In the genomic region with DNA sequence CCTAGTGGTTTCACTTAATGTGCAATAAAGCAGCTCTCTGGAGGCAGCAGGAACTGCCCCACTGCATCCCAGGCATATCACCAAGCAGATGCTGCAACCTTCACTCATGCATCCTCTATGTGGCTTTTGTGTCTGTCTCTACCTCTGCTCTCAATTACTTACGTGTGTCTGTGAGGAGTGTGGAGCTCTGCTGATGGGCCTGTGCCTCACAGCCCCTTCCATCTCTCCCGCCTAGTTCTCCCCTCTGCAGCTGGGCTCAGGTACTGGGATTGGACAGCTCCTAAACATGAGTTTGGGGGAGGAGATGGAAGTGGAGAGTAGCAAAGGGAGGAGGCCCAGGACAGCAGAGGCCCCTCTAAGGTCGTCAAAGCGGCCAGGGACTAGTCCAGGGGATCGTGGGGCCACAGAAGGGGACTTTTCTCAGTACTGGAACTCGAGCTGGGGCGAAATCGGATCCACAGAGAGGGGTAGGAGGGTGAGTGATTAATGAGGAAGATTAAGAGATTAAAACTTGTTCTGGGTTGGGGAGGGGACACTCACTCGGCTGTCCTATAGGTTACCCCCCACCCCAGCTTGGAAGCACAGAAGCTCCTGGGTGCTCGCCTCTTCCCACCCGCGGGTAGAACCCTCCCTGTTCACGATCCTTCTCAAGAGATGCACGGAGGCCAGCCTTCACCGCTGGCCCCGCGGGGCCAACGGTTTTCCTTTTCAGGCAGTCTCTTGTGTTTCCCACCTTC, we compare ENCODE assay signal across 13 cellular contexts. TPM values are rescaled to one million over a fixed set of nuclear protein-coding genes. Genes with fewer than 3 reads are reported as not detected.
A peak's percentile ranks its signal among the peaks of the same experiment; 100 is the strongest.
DNase-seq lines count a peak whose midpoint lies in the region; ATAC-seq and TF ChIP-seq lines count a peak whose summit lies in the region.
"Had no signal": no experiment of that assay in that cellular context is flagged by ENCODE, and none has a peak within 500 bp of the region (broad histone marks: within the 10 kb centered on the region; RNA-seq: fewer than 3 reads in every experiment).

No MANE protein-coding gene starts in this region.

- POLR2A ChIA-PET in CD4-positive, alpha-beta memory T cell (lab: Charles Lee; ENCODE audit: partially characterized antibody), result interaction anchor here (0.9 to 8.0 kb wide), 6 partner anchors 12 to 28 kb away, joined by 3 to 28 read pairs (median 8); a partner anchor contains a TSS
- POLR2A ChIA-PET in IMR-90 (lab: Charles Lee; ENCODE audit: unreplicated experiment), result no interaction called here

- ATAC-seq in IMR-90 (ENCODE audit: low read depth) (no peak), naive B cell (ENCODE audit: low read depth in 2 of 2) (no peak)

- no peak overlapping the region for H3K18ac ChIP-seq in IMR-90 (ENCODE audit: low read depth, low read length)

- intact Hi-C loops in CD4-positive, alpha-beta memory T cell (cut with micrococcal nuclease), result no loop called here
- intact Hi-C loops in IMR-90 (cut with micrococcal nuclease), result no loop called here

- no TSS peak for BruUV-seq in IMR-90 (replicated peaks; lab: Mats Ljungman, UMichigan)

- no peaks in the 10 kb centered on the region for H3K9me3 Mint-ChIP-seq in CD4-positive, alpha-beta memory T cell
- H3K9me3 Mint-ChIP-seq in chondrocyte (ENCODE audit: low read depth), result no peaks in the 10 kb centered on the region
- no peaks in the 10 kb centered on the region for H3K9me3 Mint-ChIP-seq in naive B cell

- H2BK15ac ChIP-seq in IMR-90 (ENCODE audit: low read depth, low read length), result no peak overlapping the region

- peak overlapping the region in 1 of 7 donors; percentile 59 for H3K27ac Mint-ChIP-seq in CD4-positive, alpha-beta memory T cell
- H3K27ac Mint-ChIP-seq in chondrocyte (ENCODE audit: unreplicated experiment) (no peak overlapping the region), naive B cell (peak overlapping the region in 2 of 6 donors; percentile 34 to 77)

- TF ChIP-seq CTCF in IMR-90 (conservative IDR thresholded peaks at IDR 0.05; ENCODE audit: low read depth, low read length), result no peak
- TF ChIP-seq CTCF in chondrocyte (IDR thresholded peaks at IDR 0.05), result no peak

- WGBS in IMR-90 (ENCODE audit: extremely low coverage in 2 of 2, insufficient read length in 1 of 2), 2 experiments, result 61% methylated on average over 10 of the region's 18 CpGs; no CpG with 5 or more reads in 1 of the 2 experiments

- peaks cover 15% of the 10 kb centered on the region for H3K36me3 ChIP-seq in CD4-positive, alpha-beta memory T cell (ENCODE audit: insufficient read depth, low read length)
- H3K36me3 ChIP-seq in IMR-90 (ENCODE audit: control insufficient read depth, insufficient read depth, low read length), result peaks cover 16% of the 10 kb centered on the region

- no peak overlapping the region for H2BK5ac ChIP-seq in IMR-90 (ENCODE audit: low read depth, low read length, poor library complexity, severe bottlenecking)

- no peak overlapping the region for H4K5ac ChIP-seq in IMR-90 (ENCODE audit: low read depth, low read length)

- H3K4me3 Mint-ChIP-seq in CD4-positive, alpha-beta memory T cell, result peak overlapping the region in 6 of 8 donors; percentile 56 to 83 (median 61)
- H3K4me3 Mint-ChIP-seq in chondrocyte (ENCODE audit: unreplicated experiment) (peak overlapping the region; percentile 71), naive B cell (peak overlapping the region in 7 of 8 donors; percentile 15 to 82 (median 81))

- H3K9me3 ChIP-seq in CD4-positive, alpha-beta memory T cell (ENCODE audit: control insufficient read depth in 1 of 2, low read length in 2 of 2), result no peaks in the 10 kb centered on the region
- H3K9me3 ChIP-seq in IMR-90 (ENCODE audit: control insufficient read depth, insufficient read depth, low read length), result no peaks in the 10 kb centered on the region
- H3K9me3 ChIP-seq: neutrophil had no signal

- H3K9me1 ChIP-seq in IMR-90 (ENCODE audit: insufficient read depth, low read length), result peaks cover 4% of the 10 kb centered on the region

- peaks cover 15 to 80% (median 49%) of the 10 kb centered on the region in 4 donors for H3K4me1 Mint-ChIP-seq in CD4-positive, alpha-beta memory T cell
- H3K4me1 Mint-ChIP-seq in chondrocyte (ENCODE audit: low read depth), result peaks cover 68% of the 10 kb centered on the region
- H3K4me1 Mint-ChIP-seq in naive B cell, result peaks cover 39 to 72% (median 63%) of the 10 kb centered on the region in 3 donors

- peak overlapping the region; percentile 13 for H2AK9ac ChIP-seq in IMR-90 (replicated peaks; ENCODE audit: low read depth, low read length, poor library complexity)

- H3K27me3 Mint-ChIP-seq in CD4-positive, alpha-beta memory T cell, result peaks cover 24 to 62% of the 10 kb centered on the region in 2 donors
- H3K27me3 Mint-ChIP-seq in chondrocyte (ENCODE audit: low read depth) (peaks cover 25% of the 10 kb centered on the region), naive B cell (peaks cover 56 to 82% (median 63%) of the 10 kb centered on the region in 3 donors)

- H2AK5ac ChIP-seq in IMR-90 (ENCODE audit: low read depth, low read length), result no peak overlapping the region; the same call in 1 of the 2 replicates

- dilution Hi-C loops in IMR-90 (cut with HindIII; ENCODE audit: low sequenced_read_pairs, unreplicated experiment), result no loop called here

- peaks cover 41% of the 10 kb centered on the region for H3K27me3 ChIP-seq in CD4-positive, alpha-beta memory T cell (ENCODE audit: insufficient read depth, low read length)
- peaks cover 38% of the 10 kb centered on the region for H3K27me3 ChIP-seq in IMR-90 (ENCODE audit: control insufficient read depth, insufficient read depth, low read length)

- H3K56ac ChIP-seq in IMR-90 (ENCODE audit: extremely low read depth, insufficient read depth, low read length), result no peak overlapping the region

- DNase-seq in CD4-positive, alpha-beta memory T cell, result no peak
- DNase-seq in IMR-90 (no peak), chondrocyte (ENCODE audit: low spot score) (no peak), naive B cell (no peak), NCI-H2029 treated with DMSO at 0.1 percent for 48 hours (lab: John Stamatoyannopoulos, UW) (no peak), middle frontal gyrus (ENCODE audit: extremely low spot score, low spot score) (no peak), SHP77 (lab: John Stamatoyannopoulos, UW) (no peak), Kasumi-1 (lab: John Stamatoyannopoulos, UW) (no peak)
- DNase-seq: activated CD4-positive, alpha-beta T cell treated with anti-CD3 and anti-CD28 coated beads, Interleukin-2, amount 50 U/mL, for 4 hours; cerebellar nuclear complex; DMS79; NCI-H187 treated with DMSO at 0.1 percent for 48 hours had no signal

- no peak overlapping the region for H3K4me3 ChIP-seq in CD4-positive, alpha-beta memory T cell (ENCODE audit: low read length in 2 of 2)
- H3K4me3 ChIP-seq in IMR-90 (ENCODE audit: insufficient read depth, low read depth, low read length), result no peak overlapping the region

- in situ Hi-C loops in IMR-90 (cut with MboI; ENCODE audit: low sequenced_read_pairs), result no loop called here

- CTCF ChIA-PET in CD4-positive, alpha-beta memory T cell (lab: Charles Lee; ENCODE audit: partially characterized antibody), result interaction anchor here (0.9 to 1.3 kb wide), 4 partner anchors 18 to 84 kb away, joined by 3 to 5 read pairs (median 4); a partner anchor contains a TSS
- CTCF ChIA-PET in IMR-90 (lab: Yijun Ruan, JAX), result interaction anchor here (0.6 kb wide), 1 partner anchor 13 kb away, joined by 3 read pairs; no protein-coding TSS in a partner anchor

- no peak overlapping the region for H2BK20ac ChIP-seq in IMR-90 (ENCODE audit: low read depth, low read length)

- no peak overlapping the region for H3K14ac ChIP-seq in IMR-90 (replicated peaks; ENCODE audit: low read depth, low read length)

- H3K27ac ChIP-seq in CD4-positive, alpha-beta memory T cell (ENCODE audit: low read depth, low read length), result no peak overlapping the region
- no peak overlapping the region for H3K27ac ChIP-seq in IMR-90 (ENCODE audit: insufficient read depth, low read length)
- H3K27ac ChIP-seq: neutrophil had no signal

- H4K91ac ChIP-seq in IMR-90 (ENCODE audit: insufficient read depth, low read depth, low read length), result no peak overlapping the region

- H4K8ac ChIP-seq in IMR-90 (ENCODE audit: low read depth in 2 of 2, low read length in 2 of 2), result no peak overlapping the region

- H2BK120ac ChIP-seq in IMR-90 (ENCODE audit: low read depth, low read length), result no peak overlapping the region

- H3K9ac ChIP-seq in IMR-90 (ENCODE audit: low read depth, low read length), result no peak overlapping the region

- peaks cover 8 to 31% of the 10 kb centered on the region in 2 experiments for H3K79me1 ChIP-seq in IMR-90 (ENCODE audit: low read depth in 1 of 2, low read length in 2 of 2)

- TF ChIP-seq POLR2A in IMR-90 (IDR thresholded peaks at IDR 0.05; ENCODE audit: low read depth, low read length), result no peak

- no peak for TF ChIP-seq RAD21 in IMR-90 (IDR thresholded peaks at IDR 0.05; ENCODE audit: low read length)

- no peak overlapping the region for H2AFZ ChIP-seq in IMR-90 (replicated peaks; ENCODE audit: low read length, poor library complexity)

- no peaks in the 10 kb centered on the region for H4K20me1 ChIP-seq in IMR-90 (ENCODE audit: insufficient read depth, low read length)

- H3K36me3 Mint-ChIP-seq in CD4-positive, alpha-beta memory T cell, result peaks cover 19 to 20% of the 10 kb centered on the region in 2 donors
- peaks cover 9% of the 10 kb centered on the region for H3K36me3 Mint-ChIP-seq in chondrocyte (ENCODE audit: low read depth)
- peaks cover 12 to 23% of the 10 kb centered on the region in 2 donors for H3K36me3 Mint-ChIP-seq in naive B cell

- H3K23ac ChIP-seq in IMR-90 (ENCODE audit: low read depth, low read length), result no peak overlapping the region

- no peak overlapping the region for H3K4me2 ChIP-seq in IMR-90 (ENCODE audit: low read depth, low read length)

- H3K4me1 ChIP-seq in CD4-positive, alpha-beta memory T cell (ENCODE audit: insufficient read depth, low read length), result peaks cover 48% of the 10 kb centered on the region
- peaks cover 20% of the 10 kb centered on the region for H3K4me1 ChIP-seq in IMR-90 (ENCODE audit: control insufficient read depth, insufficient read depth, low read length)

- H3K4ac ChIP-seq in IMR-90 (ENCODE audit: low read depth, low read length), result no peak overlapping the region

RNA-seq across cellular contexts. Expression of a gene that starts 2.1 kb away (rescaled TPM):
- under 1 TPM in 1 of 2 experiments, not detected in 1; 0.30 TPM for total RNA-seq in CD4-positive, alpha-beta memory T cell
- under 1 TPM in 1 of 2 donors, not detected in 1; 0.23 TPM for polyA plus RNA-seq in CD4-positive, alpha-beta memory T cell
- total RNA-seq in IMR-90 (2012; rRNA removed), result 0.18 and 0.56 TPM in 2 replicates
- polyA plus RNA-seq in IMR-90 (2012; rRNA removed), result 0.62 and 0.66 TPM in 2 replicates
- polyA plus RNA-seq in IMR-90 (2012; cell fraction: cytosol; rRNA removed), result 0.38 and 1.0 TPM in 2 replicates
- polyA plus RNA-seq in IMR-90 (2012; cell fraction: nucleus; rRNA removed; ENCODE audit: low replicate concordance), result 0.70 and 1.8 TPM in 2 replicates
- total RNA-seq in chondrocyte, result 0.90 to 2.3 TPM (median 1.3 TPM) in 3 replicates
- not detected for polyA plus RNA-seq in naive B cell (ENCODE audit: low read depth in 6 of 6)

RNA-seq across cellular contexts. Expression of a gene that starts 6.0 kb away (rescaled TPM):
- 10 to 100 TPM; 31.1 to 42.2 TPM for total RNA-seq in CD4-positive, alpha-beta memory T cell
- polyA plus RNA-seq in CD4-positive, alpha-beta memory T cell, result 10 to 100 TPM; 10.4 to 16.7 TPM
- total RNA-seq in IMR-90 (2012; rRNA removed), result 29.2 and 31.4 TPM in 2 replicates
- polyA plus RNA-seq in IMR-90 (2012; rRNA removed), result 23.4 and 28.7 TPM in 2 replicates
- 13.6 and 21.3 TPM in 2 replicates for polyA plus RNA-seq in IMR-90 (2012; cell fraction: cytosol; rRNA removed)
- polyA plus RNA-seq in IMR-90 (2012; cell fraction: nucleus; rRNA removed; ENCODE audit: low replicate concordance), result 24.3 and 41.7 TPM in 2 replicates
- 26.1 to 30.7 TPM (median 30.0 TPM) in 3 replicates for total RNA-seq in chondrocyte
- polyA plus RNA-seq in naive B cell (ENCODE audit: low read depth in 6 of 6), result 10 to 100 TPM in 5 of 6 donors, 1 to 10 TPM in 1; 8.9 to 17.0 (median 14.1) TPM

RNA-seq across cellular contexts. Expression of a gene that starts 12.7 kb away (rescaled TPM):
- under 1 TPM; 0.52 to 0.53 TPM for total RNA-seq in CD4-positive, alpha-beta memory T cell
- under 1 TPM; 0.14 to 0.33 TPM for polyA plus RNA-seq in CD4-positive, alpha-beta memory T cell
- not detected in 2 replicates for total RNA-seq in IMR-90 (2012; rRNA removed)
- polyA plus RNA-seq in IMR-90 (2012; rRNA removed), result not detected in 2 replicates
- 0.01 TPM in 1 of 2 replicates, not detected in the other for polyA plus RNA-seq in IMR-90 (2012; cell fraction: cytosol; rRNA removed)
- polyA plus RNA-seq in IMR-90 (2012; cell fraction: nucleus; rRNA removed; ENCODE audit: low replicate concordance), result not detected in 2 replicates
- total RNA-seq in chondrocyte, result 0.10 TPM in 1 of 3 replicates, not detected in the others
- polyA plus RNA-seq in naive B cell (ENCODE audit: low read depth in 6 of 6), result not detected

RNA-seq across cellular contexts. Expression of a gene that starts 18.6 kb away (rescaled TPM):
- total RNA-seq in CD4-positive, alpha-beta memory T cell, result 10 to 100 TPM; 43.7 to 46.9 TPM
- polyA plus RNA-seq in CD4-positive, alpha-beta memory T cell, result 10 to 100 TPM; 17.0 to 19.2 TPM
- total RNA-seq in IMR-90 (2012; rRNA removed), result 6.3 and 9.2 TPM in 2 replicates
- polyA plus RNA-seq in IMR-90 (2012; rRNA removed), result 18.8 and 20.5 TPM in 2 replicates
- polyA plus RNA-seq in IMR-90 (2012; cell fraction: cytosol; rRNA removed), result 10.7 and 13.0 TPM in 2 replicates
- polyA plus RNA-seq in IMR-90 (2012; cell fraction: nucleus; rRNA removed; ENCODE audit: low replicate concordance), result 90.3 and 92.6 TPM in 2 replicates
- total RNA-seq in chondrocyte, result 17.4 to 25.4 TPM (median 18.1 TPM) in 3 replicates
- 10 to 100 TPM; 20.7 to 31.8 (median 25.6) TPM for polyA plus RNA-seq in naive B cell (ENCODE audit: low read depth in 6 of 6)

RNA-seq across cellular contexts. Expression of a gene that starts 18.7 kb away (rescaled TPM):
- total RNA-seq in CD4-positive, alpha-beta memory T cell, result 10 to 100 TPM; 63.9 to 67.6 TPM
- 10 to 100 TPM in 1 of 2 donors, 1 to 10 TPM in 1; 3.6 to 10.2 TPM for polyA plus RNA-seq in CD4-positive, alpha-beta memory T cell
- total RNA-seq in IMR-90 (2012; rRNA removed) (6.1 and 8.4 TPM in 2 replicates), chondrocyte (12.7 to 21.9 TPM (median 13.3 TPM) in 3 replicates)
- polyA plus RNA-seq in IMR-90 (2012; rRNA removed) (11.1 and 14.0 TPM in 2 replicates), naive B cell (ENCODE audit: low read depth in 6 of 6) (10 to 100 TPM in 4 of 6 donors, 1 to 10 TPM in 2; 5.9 to 25.9 (median 12.0) TPM)
- 2.8 and 4.6 TPM in 2 replicates for polyA plus RNA-seq in IMR-90 (2012; cell fraction: cytosol; rRNA removed)
- 53.9 and 76.0 TPM in 2 replicates for polyA plus RNA-seq in IMR-90 (2012; cell fraction: nucleus; rRNA removed; ENCODE audit: low replicate concordance)
